ENCODE assay signal across 21 cellular contexts in the genomic region with DNA sequence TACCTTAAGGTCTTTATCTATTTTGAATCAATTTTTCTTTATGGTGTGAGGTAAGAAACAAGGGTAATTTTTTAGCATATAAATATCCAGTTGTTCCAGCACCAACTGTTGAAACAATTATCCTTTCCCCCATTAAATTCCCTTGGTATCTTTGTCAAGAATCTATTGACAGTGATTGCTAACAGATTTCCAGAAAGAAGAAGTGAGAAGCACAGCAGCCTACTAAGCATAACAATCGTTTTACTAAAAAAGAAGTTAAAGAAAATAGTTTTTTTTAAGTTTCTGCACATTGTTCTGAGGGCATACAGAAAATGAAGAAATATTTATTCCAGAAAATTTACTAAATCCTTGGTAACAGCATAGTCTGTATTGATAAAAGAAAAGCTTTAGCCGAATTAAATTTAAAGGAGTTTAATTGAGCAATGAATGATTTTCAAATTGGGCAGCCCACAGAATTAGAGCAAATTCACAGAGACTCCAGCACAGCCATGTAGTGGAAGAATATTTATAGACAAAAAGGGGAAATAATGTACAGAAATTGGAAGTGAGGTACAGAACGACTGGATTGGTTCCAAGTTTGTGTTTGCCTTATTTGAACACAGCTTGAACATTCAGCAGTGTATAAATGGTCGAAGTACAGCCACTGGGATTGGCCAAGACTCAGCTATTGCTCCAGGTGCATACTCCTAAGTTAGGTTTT.
"Had no signal": no experiment of that assay in that cellular context is flagged by ENCODE, and none has a peak within 500 bp of the region (broad histone marks: within the 10 kb centered on the region; RNA-seq: fewer than 3 reads in every experiment).

No MANE protein-coding gene starts in this region.

- H3K9me3 ChIP-seq: body of pancreas, psoas muscle, suprapubic skin, upper lobe of left lung had no signal

- FAIRE-seq: frontal cortex, islet of Langerhans had no signal

- H3K4me1 Mint-ChIP-seq: activated CD4-positive, alpha-beta T cell treated with anti-CD3 and anti-CD28 coated beads, Interleukin-2, amount 10 ng/mL, durations not matched to agents 7 days and 5 days; nephron had no signal

- H3K27ac ChIP-seq: body of pancreas, coronary artery, heart right ventricle, left lung, psoas muscle, suprapubic skin, upper lobe of left lung had no signal

- DNase-seq: activated CD4-positive, alpha-beta T cell treated with anti-CD3 and anti-CD28 coated beads, Interleukin-2, amount 10 ng/mL, durations not matched to agents 7 days and 5 days; activated naive CD4-positive, alpha-beta T cell treated with anti-CD3 and anti-CD28 coated beads, Interleukin-2, amount 50 U/mL, for 16 hours; activated T-cell treated with anti-CD3 and anti-CD28 coated beads, Interleukin-2, amount 50 U/mL, for 1 hour; amniotic stem cell; central memory CD4-positive, alpha-beta T cell; effector CD8-positive, alpha-beta T cell; heart right ventricle; left lung; mesenchymal stem cell; psoas muscle; stimulated activated CD4-positive, alpha-beta T cell treated with anti-CD3 and anti-CD28 coated beads, Interleukin-12 subunit alpha, Interleukin-12 subunit beta, amount 100 ng/mL, for 4 hours; stimulated activated naive CD8-positive, alpha-beta T cell treated with anti-CD3 and anti-CD28 coated beads, Interleukin-15, Interleukin-2, amounts not matched to agents 100 U/mL and 50 U/mL, for 24 hours; upper lobe of left lung had no signal

- ATAC-seq: body of pancreas; heart right ventricle; left lung; psoas muscle; sciatic nerve; stimulated activated naive CD8-positive, alpha-beta T cell treated with anti-CD3 and anti-CD28 coated beads, Interleukin-15, Interleukin-2, amounts not matched to agents 100 U/mL and 50 U/mL, for 24 hours; WTC11 had no signal

- H3K4me3 Mint-ChIP-seq: activated CD4-positive, alpha-beta T cell treated with anti-CD3 and anti-CD28 coated beads, Interleukin-2, amount 10 ng/mL, durations not matched to agents 7 days and 5 days; nephron; WTC11 had no signal

- H3K4me1 ChIP-seq: body of pancreas, left lung, psoas muscle, suprapubic skin, upper lobe of left lung had no signal

- H3K36me3 ChIP-seq: heart right ventricle, left lung, suprapubic skin, upper lobe of left lung had no signal

- H3K4me3 ChIP-seq: body of pancreas, coronary artery, heart right ventricle, left lung, psoas muscle, suprapubic skin, upper lobe of left lung had no signal

- H3K27ac Mint-ChIP-seq: activated CD4-positive, alpha-beta T cell treated with anti-CD3 and anti-CD28 coated beads, Interleukin-2, amount 10 ng/mL, durations not matched to agents 7 days and 5 days; nephron; WTC11 had no signal

- H3K27me3 ChIP-seq: body of pancreas, heart right ventricle, left lung, suprapubic skin, upper lobe of left lung had no signal
